1 cellular context compared by ENCODE assay signal in genomic region chr12:96401061-96401871, GRCh38.
TF ChIP-seq lines count a peak whose summit lies in the region.

No MANE protein-coding gene starts in this region.

TF ChIP-seq in K562, 482 proteins besides CTCF, POLR2A, EP300 and RAD21 (continued from another document and continues in another):
- TF ChIP-seq, protein P1, sequence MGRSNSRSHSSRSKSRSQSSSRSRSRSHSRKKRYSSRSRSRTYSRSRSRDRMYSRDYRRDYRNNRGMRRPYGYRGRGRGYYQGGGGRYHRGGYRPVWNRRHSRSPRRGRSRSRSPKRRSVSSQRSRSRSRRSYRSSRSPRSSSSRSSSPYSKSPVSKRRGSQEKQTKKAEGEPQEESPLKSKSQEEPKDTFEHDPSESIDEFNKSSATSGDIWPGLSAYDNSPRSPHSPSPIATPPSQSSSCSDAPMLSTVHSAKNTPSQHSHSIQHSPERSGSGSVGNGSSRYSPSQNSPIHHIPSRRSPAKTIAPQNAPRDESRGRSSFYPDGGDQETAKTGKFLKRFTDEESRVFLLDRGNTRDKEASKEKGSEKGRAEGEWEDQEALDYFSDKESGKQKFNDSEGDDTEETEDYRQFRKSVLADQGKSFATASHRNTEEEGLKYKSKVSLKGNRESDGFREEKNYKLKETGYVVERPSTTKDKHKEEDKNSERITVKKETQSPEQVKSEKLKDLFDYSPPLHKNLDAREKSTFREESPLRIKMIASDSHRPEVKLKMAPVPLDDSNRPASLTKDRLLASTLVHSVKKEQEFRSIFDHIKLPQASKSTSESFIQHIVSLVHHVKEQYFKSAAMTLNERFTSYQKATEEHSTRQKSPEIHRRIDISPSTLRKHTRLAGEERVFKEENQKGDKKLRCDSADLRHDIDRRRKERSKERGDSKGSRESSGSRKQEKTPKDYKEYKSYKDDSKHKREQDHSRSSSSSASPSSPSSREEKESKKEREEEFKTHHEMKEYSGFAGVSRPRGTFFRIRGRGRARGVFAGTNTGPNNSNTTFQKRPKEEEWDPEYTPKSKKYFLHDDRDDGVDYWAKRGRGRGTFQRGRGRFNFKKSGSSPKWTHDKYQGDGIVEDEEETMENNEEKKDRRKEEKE (IDR thresholded peaks at IDR 0.05; ENCODE audit: borderline replicate concordance in 1 of 2, control insufficient read depth in 1 of 2, low read depth in 2 of 2, low read length in 1 of 2) = no peak
- TF ChIP-seq MNT (conservative IDR thresholded peaks at IDR 0.05) (peak; percentile 16 to 28; a peak in 1 of 4 replicates), ATF2 (CRISPR knock-in tag; IDR thresholded peaks at IDR 0.05) (no peak), MIER1 (IDR thresholded peaks at IDR 0.05; ENCODE audit: low read depth) (no peak), ZNF41 (CRISPR knock-in tag; conservative IDR thresholded peaks at IDR 0.05) (no peak), ZNF263 (CRISPR knock-in tag; IDR thresholded peaks at IDR 0.05; ENCODE audit: borderline replicate concordance) (no peak), FOXK2 (conservative IDR thresholded peaks at IDR 0.05 in 1 of 2, IDR thresholded peaks at IDR 0.05 in 1 of 2; ENCODE audit: low read depth in 2 of 2) (peak; percentile 97 to 99), MAZ (CRISPR knock-in tag; conservative IDR thresholded peaks at IDR 0.05 in 1 of 2, IDR thresholded peaks at IDR 0.05 in 1 of 2) (no peak), ESRRB (CRISPR knock-in tag; IDR thresholded peaks at IDR 0.05; ENCODE audit: borderline replicate concordance) (no peak), MBD1 (CRISPR knock-in tag; IDR thresholded peaks at IDR 0.05) (no peak), UBTF (IDR thresholded peaks at IDR 0.05; ENCODE audit: borderline replicate concordance in 1 of 2, low read depth in 2 of 2, low read length in 2 of 2) (no peak), ZNF780A (CRISPR knock-in tag; IDR thresholded peaks at IDR 0.05) (no peak), ATF7 (IDR thresholded peaks at IDR 0.05) (no peak), MYC (IDR thresholded peaks at IDR 0.05; ENCODE audit: low read depth, low read length) (no peak), MYC (CRISPR knock-in tag; IDR thresholded peaks at IDR 0.05; ENCODE audit: borderline replicate concordance, low read depth) (no peak), MTA2 (IDR thresholded peaks at IDR 0.05; ENCODE audit: low read depth) (no peak), RB1 (IDR thresholded peaks at IDR 0.05; ENCODE audit: low read depth) (no peak), SNRNP70 (optimal IDR thresholded peaks at IDR 0.05; ENCODE audit: low read depth, low read length) (no peak), ARID1B (IDR thresholded peaks at IDR 0.05) (peak; percentile 58), SIN3B (IDR thresholded peaks at IDR 0.05; ENCODE audit: low read depth) (no peak), ELF1 (tag; IDR thresholded peaks at IDR 0.05) (peak; percentile 90), CTBP1 (IDR thresholded peaks at IDR 0.05; ENCODE audit: borderline replicate concordance) (no peak), C11orf30 (IDR thresholded peaks at IDR 0.05; ENCODE audit: low read depth) (no peak), BRF1 (IDR thresholded peaks at IDR 0.05; ENCODE audit: borderline replicate concordance, extremely low read depth, insufficient read length) (no peak), SNIP1 (IDR thresholded peaks at IDR 0.05; ENCODE audit: low read depth) (no peak)
- TF ChIP-seq, protein P2, sequence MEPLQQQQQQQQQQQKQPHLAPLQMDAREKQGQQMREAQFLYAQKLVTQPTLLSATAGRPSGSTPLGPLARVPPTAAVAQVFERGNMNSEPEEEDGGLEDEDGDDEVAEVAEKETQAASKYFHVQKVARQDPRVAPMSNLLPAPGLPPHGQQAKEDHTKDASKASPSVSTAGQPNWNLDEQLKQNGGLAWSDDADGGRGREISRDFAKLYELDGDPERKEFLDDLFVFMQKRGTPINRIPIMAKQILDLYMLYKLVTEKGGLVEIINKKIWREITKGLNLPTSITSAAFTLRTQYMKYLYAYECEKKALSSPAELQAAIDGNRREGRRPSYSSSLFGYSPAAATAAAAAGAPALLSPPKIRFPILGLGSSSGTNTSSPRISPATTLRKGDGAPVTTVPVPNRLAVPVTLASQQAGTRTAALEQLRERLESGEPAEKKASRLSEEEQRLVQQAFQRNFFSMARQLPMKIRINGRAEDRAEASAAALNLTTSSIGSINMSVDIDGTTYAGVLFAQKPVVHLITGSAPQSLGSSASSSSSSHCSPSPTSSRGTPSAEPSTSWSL (CRISPR knock-in tag; IDR thresholded peaks at IDR 0.05; ENCODE audit: borderline replicate concordance) = no peak
- TF ChIP-seq, protein P3, sequence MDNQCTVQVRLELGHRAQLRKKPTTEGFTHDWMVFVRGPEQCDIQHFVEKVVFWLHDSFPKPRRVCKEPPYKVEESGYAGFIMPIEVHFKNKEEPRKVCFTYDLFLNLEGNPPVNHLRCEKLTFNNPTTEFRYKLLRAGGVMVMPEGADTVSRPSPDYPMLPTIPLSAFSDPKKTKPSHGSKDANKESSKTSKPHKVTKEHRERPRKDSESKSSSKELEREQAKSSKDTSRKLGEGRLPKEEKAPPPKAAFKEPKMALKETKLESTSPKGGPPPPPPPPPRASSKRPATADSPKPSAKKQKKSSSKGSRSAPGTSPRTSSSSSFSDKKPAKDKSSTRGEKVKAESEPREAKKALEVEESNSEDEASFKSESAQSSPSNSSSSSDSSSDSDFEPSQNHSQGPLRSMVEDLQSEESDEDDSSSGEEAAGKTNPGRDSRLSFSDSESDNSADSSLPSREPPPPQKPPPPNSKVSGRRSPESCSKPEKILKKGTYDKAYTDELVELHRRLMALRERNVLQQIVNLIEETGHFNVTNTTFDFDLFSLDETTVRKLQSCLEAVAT (IDR thresholded peaks at IDR 0.05) = no peak
- TF ChIP-seq, protein P4, sequence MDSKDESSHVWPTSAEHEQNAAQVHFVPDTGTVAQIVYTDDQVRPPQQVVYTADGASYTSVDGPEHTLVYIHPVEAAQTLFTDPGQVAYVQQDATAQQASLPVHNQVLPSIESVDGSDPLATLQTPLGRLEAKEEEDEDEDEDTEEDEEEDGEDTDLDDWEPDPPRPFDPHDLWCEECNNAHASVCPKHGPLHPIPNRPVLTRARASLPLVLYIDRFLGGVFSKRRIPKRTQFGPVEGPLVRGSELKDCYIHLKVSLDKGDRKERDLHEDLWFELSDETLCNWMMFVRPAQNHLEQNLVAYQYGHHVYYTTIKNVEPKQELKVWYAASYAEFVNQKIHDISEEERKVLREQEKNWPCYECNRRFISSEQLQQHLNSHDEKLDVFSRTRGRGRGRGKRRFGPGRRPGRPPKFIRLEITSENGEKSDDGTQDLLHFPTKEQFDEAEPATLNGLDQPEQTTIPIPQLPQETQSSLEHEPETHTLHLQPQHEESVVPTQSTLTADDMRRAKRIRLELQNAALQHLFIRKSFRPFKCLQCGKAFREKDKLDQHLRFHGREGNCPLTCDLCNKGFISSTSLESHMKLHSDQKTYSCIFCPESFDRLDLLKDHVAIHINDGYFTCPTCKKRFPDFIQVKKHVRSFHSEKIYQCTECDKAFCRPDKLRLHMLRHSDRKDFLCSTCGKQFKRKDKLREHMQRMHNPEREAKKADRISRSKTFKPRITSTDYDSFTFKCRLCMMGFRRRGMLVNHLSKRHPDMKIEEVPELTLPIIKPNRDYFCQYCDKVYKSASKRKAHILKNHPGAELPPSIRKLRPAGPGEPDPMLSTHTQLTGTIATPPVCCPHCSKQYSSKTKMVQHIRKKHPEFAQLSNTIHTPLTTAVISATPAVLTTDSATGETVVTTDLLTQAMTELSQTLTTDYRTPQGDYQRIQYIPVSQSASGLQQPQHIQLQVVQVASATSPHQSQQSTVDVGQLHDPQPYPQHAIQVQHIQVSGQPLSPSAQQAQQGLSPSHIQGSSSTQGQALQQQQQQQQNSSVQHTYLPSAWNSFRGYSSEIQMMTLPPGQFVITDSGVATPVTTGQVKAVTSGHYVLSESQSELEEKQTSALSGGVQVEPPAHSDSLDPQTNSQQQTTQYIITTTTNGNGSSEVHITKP (IDR thresholded peaks at IDR 0.05; ENCODE audit: partially characterized antibody) = no peak
